ENCODE assay signal across 35 cellular contexts in genomic region chr4:38294238-38294637, GRCh38.
"Had no signal": no experiment of that assay in that cellular context is flagged by ENCODE, and none has a peak within 500 bp of the region (broad histone marks: within the 10 kb centered on the region; RNA-seq: fewer than 3 reads in every experiment).

No MANE protein-coding gene starts in this region.

- H3K4me2 ChIP-seq: KMS-11 had no signal

- H3K36me3 ChIP-seq: MG63 had no signal

- H3K4me3 ChIP-seq: MG63 had no signal

- H3K27me3 ChIP-seq: MG63 had no signal

- DNase-seq: Karpas-422, Kasumi-1, MG63, MM.1S, NCI-H1048, NCI-H1092, NCI-H1092 treated with DMSO at 0.1 percent for 48 hours, NCI-H1105, NCI-H1105 treated with DMSO at 0.1 percent for 48 hours, NCI-H1417, NCI-H1417 treated with DMSO at 0.1 percent for 48 hours, NCI-H1436, NCI-H1436 treated with DMSO at 0.1 percent for 48 hours, NCI-H146, NCI-H1694, NCI-H1694 treated with DMSO at 0.1 percent for 48 hours, NCI-H187, NCI-H187 treated with DMSO at 0.1 percent for 48 hours, NCI-H1930, NCI-H2029, NCI-H2029 treated with DMSO at 0.1 percent for 48 hours, NCI-H2081, NCI-H2081 treated with DMSO at 0.1 percent for 48 hours, NCI-H2107, NCI-H2171, NCI-H2171 treated with DMSO at 0.1 percent for 48 hours, NCI-H2227 treated with DMSO at 0.1 percent for 48 hours, NCI-H226, NCI-H345, NCI-H446, NCI-H446 treated with DMSO at 0.1 percent for 48 hours, NCI-H510A, NCI-H510A treated with DMSO at 0.1 percent for 48 hours, NCI-H524 had no signal

- H3K9ac ChIP-seq: KMS-11 had no signal

- H3K27ac ChIP-seq: KMS-11 had no signal
